In the genomic region with DNA sequence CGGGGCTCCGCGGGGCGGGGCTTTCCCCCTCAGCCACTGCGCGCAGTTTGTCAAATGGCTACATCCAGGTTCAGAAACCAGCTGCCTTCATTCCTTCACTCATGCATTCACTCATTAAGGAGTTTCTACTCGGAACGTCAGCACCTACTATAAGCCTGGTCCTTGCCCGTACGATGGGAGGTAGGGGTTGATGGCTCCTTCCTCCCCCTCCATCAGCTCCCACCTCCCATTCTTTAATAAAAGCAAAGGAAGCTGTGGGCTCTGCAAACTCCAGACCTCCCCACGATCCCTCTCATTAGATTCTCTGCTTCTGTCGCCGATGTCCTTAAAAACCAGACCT, we compare ENCODE assay signal across 8 cellular contexts. TPM values are rescaled to one million over a fixed set of nuclear protein-coding genes. Genes with fewer than 3 reads are reported as not detected.
DNase-seq lines count a peak whose midpoint lies in the region; ATAC-seq and TF ChIP-seq lines count a peak whose summit lies in the region.

No MANE protein-coding gene starts in this region.

- no peak overlapping the region for H3K9ac ChIP-seq in neural progenitor cell

- H4K20me1 ChIP-seq in neural progenitor cell (ENCODE audit: low read depth), result no peaks in the 10 kb centered on the region

- WGBS in ectodermal cell, 2 experiments, result 8 to 9% methylated on average over 13 of the region's 13 CpGs
- WGBS in body of pancreas, 2 donors, result 2 to 4% methylated on average over 9 to 13 of the region's 13 CpGs

- H3K9me3 ChIP-seq in BE2C (no peaks in the 10 kb centered on the region), KOPT-K1 (ENCODE audit: insufficient read depth, low read length, poor library complexity, severe bottlenecking) (no peaks in the 10 kb centered on the region), ectodermal cell (ENCODE audit: control insufficient read depth, low read length) (no peaks in the 10 kb centered on the region), neural progenitor cell (ENCODE audit: low read depth) (no peaks in the 10 kb centered on the region), body of pancreas (no peaks in the 10 kb centered on the region)

- DNase-seq in BE2C (no peak), neural progenitor cell (ENCODE audit: low spot score) (no peak), body of pancreas (no peak), NOMO-1 (lab: John Stamatoyannopoulos, UW; ENCODE audit: unreplicated experiment in 2 of 2) (no peak), COR-L47 (lab: John Stamatoyannopoulos, UW) (no peak)

- no peaks in the 10 kb centered on the region for H3K36me3 ChIP-seq in BE2C
- no peaks in the 10 kb centered on the region for H3K36me3 ChIP-seq in KOPT-K1 (ENCODE audit: insufficient read depth, low read length)
- H3K36me3 ChIP-seq in ectodermal cell (ENCODE audit: control insufficient read depth, insufficient read depth, low read length), result no peaks in the 10 kb centered on the region
- no peaks in the 10 kb centered on the region for H3K36me3 ChIP-seq in neural progenitor cell
- H3K36me3 ChIP-seq in body of pancreas (replicated peaks in 1 of 2; ENCODE audit: insufficient read depth in 1 of 2, low read depth in 2 of 2), result no peaks in the 10 kb centered on the region

- H3K27me3 Mint-ChIP-seq in neural progenitor cell (ENCODE audit: insufficient read depth, low read depth), result peaks cover 6% of the 10 kb centered on the region

- H3K9me3 Mint-ChIP-seq in neural progenitor cell, result no peaks in the 10 kb centered on the region

- intact Hi-C loops in body of pancreas (cut with DNase I), result no loop called here

- H3K27ac ChIP-seq in KOPT-K1 (ENCODE audit: low read depth, low read length, poor library complexity, severe bottlenecking) (peak overlapping the region; percentile 43), ectodermal cell (ENCODE audit: insufficient read depth, low read depth, low read length, poor library complexity, severe bottlenecking) (no peak overlapping the region), neural progenitor cell (no peak overlapping the region), body of pancreas (no peak overlapping the region)

- peak overlapping the region; percentile 84 for H3K4me2 ChIP-seq in neural progenitor cell

- no peak for ATAC-seq in body of pancreas
- no peak for ATAC-seq in HG02610 (IDR thresholded peaks at IDR 0.05; ENCODE audit: unreplicated experiment)

- peak overlapping the region; percentile 87 for H3K4me3 Mint-ChIP-seq in neural progenitor cell

- H3K27me3 ChIP-seq in BE2C, result peaks cover 19% of the 10 kb centered on the region
- peaks cover 13% of the 10 kb centered on the region for H3K27me3 ChIP-seq in ectodermal cell (ENCODE audit: control insufficient read depth, insufficient read depth, low read length, poor library complexity, severe bottlenecking)
- peaks cover 17% of the 10 kb centered on the region for H3K27me3 ChIP-seq in neural progenitor cell
- H3K27me3 ChIP-seq in body of pancreas, result no peaks in the 10 kb centered on the region

- peaks cover 64% of the 10 kb centered on the region for H3K4me1 Mint-ChIP-seq in neural progenitor cell

- H2AFZ ChIP-seq in neural progenitor cell (replicated peaks), result no peak overlapping the region

- H3K4me1 ChIP-seq in BE2C (peaks cover 2% of the 10 kb centered on the region; the same call in 1 of the 2 replicates), ectodermal cell (ENCODE audit: control insufficient read depth, insufficient read depth, low read length) (peaks cover 46% of the 10 kb centered on the region), neural progenitor cell (peaks cover 40% of the 10 kb centered on the region), body of pancreas (peaks cover 17% of the 10 kb centered on the region)

- peaks cover 22% of the 10 kb centered on the region for H3F3A ChIP-seq in neural progenitor cell (ENCODE audit: low read depth)

- H3K79me2 ChIP-seq in neural progenitor cell (ENCODE audit: low read depth), result no peaks in the 10 kb centered on the region

- H3K4me3 ChIP-seq in BE2C (ENCODE audit: low read depth, low read length), result peak overlapping the region; percentile 61
- peak overlapping the region; percentile 52 for H3K4me3 ChIP-seq in ectodermal cell (ENCODE audit: insufficient read depth, low read depth, low read length)
- peak overlapping the region; percentile 47 for H3K4me3 ChIP-seq in neural progenitor cell
- no peak overlapping the region for H3K4me3 ChIP-seq in body of pancreas

- peaks cover 8% of the 10 kb centered on the region for H3K36me3 Mint-ChIP-seq in neural progenitor cell

- H3K27ac Mint-ChIP-seq in neural progenitor cell, result peak overlapping the region; percentile 95

- TF ChIP-seq CTCF in BE2C (IDR thresholded peaks at IDR 0.05; ENCODE audit: low read depth, low read length), result no peak
- TF ChIP-seq CTCF in neural progenitor cell (IDR thresholded peaks at IDR 0.05), result no peak
- no peak for TF ChIP-seq CTCF in body of pancreas (IDR thresholded peaks at IDR 0.05)

- TF ChIP-seq POLR2A in body of pancreas (IDR thresholded peaks at IDR 0.05), result no peak

RNA-seq across cellular contexts. Expression of a gene that starts 0.3 kb away (rescaled TPM):
- polyA plus RNA-seq in BE2C (2012; ENCODE audit: insufficient read depth, insufficient read length, low read depth), result 0.68 TPM
- polyA plus RNA-seq in ectodermal cell (2013, experiment 1 of 4), result 8.3 TPM
- polyA plus RNA-seq in ectodermal cell (2013, experiment 2 of 4), result 6.3 TPM
- polyA plus RNA-seq in ectodermal cell (2013, experiment 3 of 4), result 6.1 TPM
- polyA plus RNA-seq in ectodermal cell (2013, experiment 4 of 4), result 11.0 TPM
- total RNA-seq in neural progenitor cell (ENCODE audit: low replicate concordance) (5.3 and 5.5 TPM in 2 replicates), body of pancreas (not detected)

RNA-seq across cellular contexts. Expression of a gene that starts 7.0 kb away (rescaled TPM):
- polyA plus RNA-seq in BE2C (2012; ENCODE audit: insufficient read depth, insufficient read length, low read depth), result not detected
- 8.2 TPM for polyA plus RNA-seq in ectodermal cell (2013, experiment 1 of 4)
- 6.5 TPM for polyA plus RNA-seq in ectodermal cell (2013, experiment 2 of 4)
- 8.1 TPM for polyA plus RNA-seq in ectodermal cell (2013, experiment 3 of 4)
- polyA plus RNA-seq in ectodermal cell (2013, experiment 4 of 4), result 9.9 TPM
- total RNA-seq in neural progenitor cell (ENCODE audit: low replicate concordance) (1.1 and 1.5 TPM in 2 replicates), body of pancreas (1 to 10 TPM; 1.8 to 4.0 TPM)

Comparison
In these comparisons a context has a peak if more than half of its experiments do, and no peak if none do; other contexts are left out.
1. H3K4me3 ChIP-seq: peak in BE2C (single experiment), ectodermal cell (single experiment) and neural progenitor cell (single experiment); none in body of pancreas (0 of 2).